Comparison of ENCODE assay signal across 11 cellular contexts in genomic region chr17:12342609-12343248, GRCh38.
DNase-seq lines count a peak whose midpoint lies in the region; ATAC-seq and TF ChIP-seq lines count a peak whose summit lies in the region.
"Had no signal": no experiment of that assay in that cellular context is flagged by ENCODE, and none has a peak within 500 bp of the region (broad histone marks: within the 10 kb centered on the region; RNA-seq: fewer than 3 reads in every experiment).

No MANE protein-coding gene starts in this region.

- ATAC-seq in left lung, result peak; percentile 57
- ATAC-seq: activated naive CD4-positive, alpha-beta T cell treated with anti-CD3 and anti-CD28 coated beads, Interleukin-2, amount 50 U/mL, for 72 hours; left lobe of liver had no signal

- H3K4me1 ChIP-seq in left lung (no peaks in the 10 kb centered on the region), esophagus squamous epithelium (no peaks in the 10 kb centered on the region)

- TF ChIP-seq CTCF in WI38 (IDR thresholded peaks at IDR 0.05; ENCODE audit: low read depth, low read length) (peak; percentile 29; the same call in 1 of the 2 replicates), left lung (IDR thresholded peaks at IDR 0.05) (peak in 1 of 2 donors; percentile 31), esophagus squamous epithelium (IDR thresholded peaks at IDR 0.05) (no peak)

- intact Hi-C loops in left lung (cut with DNase I), result loop anchor here in 1 of 2 donors (10.0 kb wide), 1 partner anchor 58 kb away; no protein-coding TSS in a partner anchor
- intact Hi-C loops in esophagus squamous epithelium (cut with DNase I), result no loop called here

- no peak overlapping the region for H3K27ac ChIP-seq in left lung
- H3K27ac ChIP-seq in esophagus squamous epithelium, result no peak overlapping the region

- H3K4me3 ChIP-seq in WI38 (ENCODE audit: low read depth, low read length) (no peak overlapping the region), left lung (no peak overlapping the region), esophagus squamous epithelium (no peak overlapping the region)

- H3K9me3 ChIP-seq in left lung (peaks cover 0 to 4% of the 10 kb centered on the region in 2 donors), esophagus squamous epithelium (no peaks in the 10 kb centered on the region)

- TF ChIP-seq POLR2A in esophagus squamous epithelium (IDR thresholded peaks at IDR 0.05), result no peak

- DNase-seq in Caki2 (ENCODE audit: low read depth), result peak; percentile 35
- DNase-seq in GM19238 (ENCODE audit: insufficient read length, low spot score), result peak; percentile 12
- DNase-seq in left lung, result no peak
- no peak for DNase-seq in HuH-7.5 (ENCODE audit: low spot score)
- DNase-seq in NCI-H2196 (lab: John Stamatoyannopoulos, UW; ENCODE audit: unreplicated experiment), result no peak
- DNase-seq in esophagus squamous epithelium (lab: John Stamatoyannopoulos, UW), result no peak
- no peak for DNase-seq in T1000 (lab: John Stamatoyannopoulos, UW)
- DNase-seq: NCI-H526 treated with DMSO at 0.1 percent for 48 hours had no signal

- peaks cover 0 to 6% of the 10 kb centered on the region in 2 donors for H3K27me3 ChIP-seq in left lung
- no peaks in the 10 kb centered on the region for H3K27me3 ChIP-seq in esophagus squamous epithelium

- H3K36me3 ChIP-seq in left lung (no peaks in the 10 kb centered on the region), esophagus squamous epithelium (no peaks in the 10 kb centered on the region)

- WGBS in esophagus squamous epithelium, 2 donors, result 34 to 37% methylated on average over 7 of the region's 7 CpGs

- in situ Hi-C loops in Caki2 (cut with HindIII; ENCODE audit: low pct_unique_long_range_greater_than_20kb, low sequenced_read_pairs), result no loop called here

Comparison
In these comparisons a context has a peak if more than half of its experiments do, and no peak if none do; other contexts are left out.
1. DNase-seq: peak in Caki2 (single experiment) and GM19238 (single experiment); none in left lung (0 of 2), HuH-7.5 (single experiment), NCI-H2196 (single experiment), esophagus squamous epithelium (single experiment) and T1000 (single experiment).